23 cellular contexts compared by ENCODE assay signal in the genomic region with DNA sequence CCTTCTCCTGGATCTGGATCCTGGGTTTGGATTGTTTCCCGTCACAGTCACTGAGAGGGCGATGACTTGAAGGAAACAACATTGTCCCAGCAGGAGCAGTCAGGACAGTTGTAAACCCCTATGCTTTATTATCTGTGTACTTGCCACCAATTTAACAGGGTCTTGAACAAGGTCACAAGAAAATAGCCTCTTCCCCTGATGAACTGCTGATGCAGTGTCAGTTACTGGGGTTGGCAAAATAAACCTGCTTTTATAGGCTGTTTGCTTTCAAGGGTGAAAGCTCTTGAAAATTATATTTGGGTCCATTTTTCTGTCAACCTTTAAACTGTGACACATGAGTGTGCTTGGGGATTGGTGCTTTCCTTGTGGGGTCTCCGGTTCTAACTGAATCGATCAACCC.
"Had no signal": no experiment of that assay in that cellular context is flagged by ENCODE, and none has a peak within 500 bp of the region (broad histone marks: within the 10 kb centered on the region; RNA-seq: fewer than 3 reads in every experiment).

No MANE protein-coding gene starts in this region.

- H3K27ac ChIP-seq: coronary artery, dorsolateral prefrontal cortex, esophagus muscularis mucosa, foreskin keratinocyte, gastroesophageal sphincter, heart left ventricle, hepatocyte, left lung, lower lobe of right lung had no signal

- H3K27ac Mint-ChIP-seq: immature natural killer cell, mesothelial cell of epicardium, naive B cell had no signal

- H3K4me3 Mint-ChIP-seq: immature natural killer cell, mesothelial cell of epicardium had no signal

- H3K4me1 ChIP-seq: esophagus muscularis mucosa, foreskin keratinocyte, gastroesophageal sphincter, heart left ventricle, left lung, lower lobe of right lung had no signal

- H3K79me2 ChIP-seq: hepatocyte had no signal

- H3K4me1 Mint-ChIP-seq: immature natural killer cell, mesothelial cell of epicardium, naive B cell had no signal

- ATAC-seq: foreskin keratinocyte, gastroesophageal sphincter, heart left ventricle, left colon, left lung, left ventricle myocardium superior, lower lobe of right lung, mucosa of descending colon had no signal

- DNase-seq: dermis blood vessel endothelial cell; dorsolateral prefrontal cortex; effector CD4-positive, alpha-beta T cell; effector memory CD4-positive, alpha-beta T cell; foreskin keratinocyte; heart left ventricle; hypothalamus; immature natural killer cell; islet precursor cell; kidney; kidney glomerular epithelial cell; left colon; left lung; left ventricle myocardium superior; lower lobe of right lung; mesenchymal stem cell; mucosa of descending colon; naive B cell had no signal

- H3K4me3 ChIP-seq: coronary artery, dorsolateral prefrontal cortex, esophagus muscularis mucosa, gastroesophageal sphincter, heart left ventricle, hepatocyte, left lung, lower lobe of right lung, mucosa of descending colon had no signal

- H3K36me3 ChIP-seq: esophagus muscularis mucosa, gastroesophageal sphincter, heart left ventricle, left lung, lower lobe of right lung had no signal

- H3K9me3 ChIP-seq: gastroesophageal sphincter, lower lobe of right lung had no signal

- H3K4me2 ChIP-seq: hepatocyte had no signal

- H3K27me3 ChIP-seq: esophagus muscularis mucosa, foreskin keratinocyte, gastroesophageal sphincter, heart left ventricle, hepatocyte, left lung had no signal

- H2AFZ ChIP-seq: hepatocyte had no signal

- H3K27me3 Mint-ChIP-seq: naive B cell had no signal

- H3K36me3 Mint-ChIP-seq: immature natural killer cell, mesothelial cell of epicardium had no signal
